Comparison of ENCODE assay signal across 1 cellular context in the genomic region with DNA sequence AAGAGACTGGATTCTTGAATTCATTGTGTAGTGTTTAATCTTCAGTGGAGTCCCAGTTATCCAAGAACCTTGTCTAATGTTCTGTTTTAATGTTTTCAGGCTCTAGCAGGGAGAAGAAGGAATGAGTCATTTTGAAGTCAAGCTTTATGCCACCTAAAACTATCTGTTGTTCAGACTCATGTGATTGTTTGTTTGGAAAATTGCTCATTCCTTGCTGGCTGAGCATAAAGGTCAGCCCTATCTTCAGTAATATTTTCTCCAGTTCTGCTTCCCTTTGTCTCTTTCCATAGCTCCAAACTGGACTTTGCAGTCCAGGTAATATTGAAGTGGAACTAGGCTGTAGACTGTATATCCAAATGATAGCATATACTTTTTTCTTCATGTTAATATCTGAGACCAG.
TF ChIP-seq lines count a peak whose summit lies in the region.

No MANE protein-coding gene starts in this region.

TF ChIP-seq in HepG2, 621 proteins besides CTCF, POLR2A, EP300 and RAD21:
- no peak for TF ChIP-seq MTERF4 (CRISPR knock-in tag; IDR thresholded peaks at IDR 0.05)
- no peak for TF ChIP-seq HMGXB4 (CRISPR knock-in tag; IDR thresholded peaks at IDR 0.05; ENCODE audit: borderline replicate concordance in 1 of 2, low read depth in 1 of 2)
- no peak for TF ChIP-seq BRD4 (CRISPR knock-in tag; IDR thresholded peaks at IDR 0.05)
- no peak for TF ChIP-seq CHD2 (IDR thresholded peaks at IDR 0.05; ENCODE audit: low read depth, low read length)
- no peak for TF ChIP-seq YY1 (IDR thresholded peaks at IDR 0.05; ENCODE audit: insufficient read depth, insufficient replicate concordance, low read depth, low read length)
- no peak for TF ChIP-seq KLF15 (CRISPR knock-in tag; IDR thresholded peaks at IDR 0.05; ENCODE audit: borderline replicate concordance)
- no peak for TF ChIP-seq BCL3 (CRISPR knock-in tag; IDR thresholded peaks at IDR 0.05)
- TF ChIP-seq ZNF83 (CRISPR knock-in tag; IDR thresholded peaks at IDR 0.05; ENCODE audit: borderline replicate concordance), result no peak
- TF ChIP-seq STAT5B (CRISPR knock-in tag; IDR thresholded peaks at IDR 0.05), result no peak
- TF ChIP-seq SP4 (CRISPR knock-in tag; IDR thresholded peaks at IDR 0.05), result no peak
- TF ChIP-seq ZNF282 (IDR thresholded peaks at IDR 0.05; ENCODE audit: partially characterized antibody), result no peak
- no peak for TF ChIP-seq ZNF615 (CRISPR knock-in tag; IDR thresholded peaks at IDR 0.05; ENCODE audit: borderline replicate concordance)
- TF ChIP-seq, protein P1, sequence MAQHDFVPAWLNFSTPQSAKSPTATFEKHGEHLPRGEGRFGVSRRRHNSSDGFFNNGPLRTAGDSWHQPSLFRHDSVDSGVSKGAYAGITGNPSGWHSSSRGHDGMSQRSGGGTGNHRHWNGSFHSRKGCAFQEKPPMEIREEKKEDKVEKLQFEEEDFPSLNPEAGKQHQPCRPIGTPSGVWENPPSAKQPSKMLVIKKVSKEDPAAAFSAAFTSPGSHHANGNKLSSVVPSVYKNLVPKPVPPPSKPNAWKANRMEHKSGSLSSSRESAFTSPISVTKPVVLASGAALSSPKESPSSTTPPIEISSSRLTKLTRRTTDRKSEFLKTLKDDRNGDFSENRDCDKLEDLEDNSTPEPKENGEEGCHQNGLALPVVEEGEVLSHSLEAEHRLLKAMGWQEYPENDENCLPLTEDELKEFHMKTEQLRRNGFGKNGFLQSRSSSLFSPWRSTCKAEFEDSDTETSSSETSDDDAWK (CRISPR knock-in tag; IDR thresholded peaks at IDR 0.05), result no peak
